24 cellular contexts compared by ENCODE assay signal in the genomic region with DNA sequence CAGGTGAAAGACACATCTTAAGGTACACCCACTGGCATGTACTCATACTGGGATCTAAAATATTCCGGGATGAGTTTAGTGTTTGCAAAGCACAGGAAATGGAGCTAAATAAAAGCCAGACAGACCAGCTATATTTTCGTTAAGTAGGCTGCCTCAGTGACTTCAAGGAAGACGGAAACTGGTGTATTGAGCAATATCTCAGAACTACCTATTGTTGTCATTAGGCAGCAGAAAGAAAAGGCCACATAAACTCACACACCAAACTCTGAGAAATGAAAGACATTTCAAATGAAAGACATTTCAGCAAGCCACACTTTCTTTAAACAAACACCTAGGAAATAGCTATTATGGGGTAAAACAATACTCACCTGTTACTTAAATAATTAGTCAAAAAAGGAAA.
"Had no signal": no experiment of that assay in that cellular context is flagged by ENCODE, and none has a peak within 500 bp of the region (broad histone marks: within the 10 kb centered on the region; RNA-seq: fewer than 3 reads in every experiment).

No MANE protein-coding gene starts in this region.

- H3K4me1 ChIP-seq: SJCRH30 had no signal

- FAIRE-seq: TTC549 had no signal

- H3K4me3 ChIP-seq: PC-9, SJCRH30, SK-N-MC had no signal

- H3K4me2 ChIP-seq: PC-9 had no signal

- H3K27ac ChIP-seq: PC-9, SJCRH30, SK-N-MC had no signal

- H3K27me3 ChIP-seq: SJCRH30 had no signal

- H2AFZ ChIP-seq: PC-9 had no signal

- H3K36me3 ChIP-seq: SJCRH30 had no signal

- ATAC-seq: activated CD8-positive, alpha-beta T cell treated with anti-CD3 and anti-CD28 coated beads for 36 hours; activated naive CD8-positive, alpha-beta T cell treated with anti-CD3 and anti-CD28 coated beads, Interleukin-2, amount 50 U/mL, for 24 hours had no signal

- DNase-seq: activated CD4-positive, alpha-beta T cell treated with anti-CD3 and anti-CD28 coated beads, Interleukin-2, amount 10 ng/mL, durations not matched to agents 24 days and 14 days; activated CD4-positive, alpha-beta T cell treated with anti-CD3 and anti-CD28 coated beads, Interleukin-2, amount 50 U/mL, for 4 hours; activated CD8-positive, alpha-beta T cell treated with anti-CD3 and anti-CD28 coated beads for 36 hours; activated gamma-delta T cell treated with Interleukin-2 at 50 U/mL for 16 hours; activated naive CD4-positive, alpha-beta T cell treated with anti-CD3 and anti-CD28 coated beads for 36 hours; activated naive CD8-positive, alpha-beta T cell treated with anti-CD3 and anti-CD28 coated beads, Interleukin-2, amount 50 U/mL, for 24 hours; activated T-cell treated with anti-CD3 and anti-CD28 coated beads, Interleukin-2, amount 50 U/mL, for 1 hour; anterior cingulate cortex; central memory CD4-positive, alpha-beta T cell; NCI-H1048; NCI-H1105 treated with DMSO at 0.1 percent for 48 hours; NCI-H1436; NCI-H1694; NCI-H1930; NCI-H2081 treated with DMSO at 0.1 percent for 48 hours; NCI-H226; NCI-H446 treated with DMSO at 0.1 percent for 48 hours; NCI-H524; NCI-H82; PC-9; SHP77; SJCRH30 had no signal

- H3K9me3 ChIP-seq: SJCRH30 had no signal
